9 cellular contexts compared by ENCODE assay signal in the genomic region with DNA sequence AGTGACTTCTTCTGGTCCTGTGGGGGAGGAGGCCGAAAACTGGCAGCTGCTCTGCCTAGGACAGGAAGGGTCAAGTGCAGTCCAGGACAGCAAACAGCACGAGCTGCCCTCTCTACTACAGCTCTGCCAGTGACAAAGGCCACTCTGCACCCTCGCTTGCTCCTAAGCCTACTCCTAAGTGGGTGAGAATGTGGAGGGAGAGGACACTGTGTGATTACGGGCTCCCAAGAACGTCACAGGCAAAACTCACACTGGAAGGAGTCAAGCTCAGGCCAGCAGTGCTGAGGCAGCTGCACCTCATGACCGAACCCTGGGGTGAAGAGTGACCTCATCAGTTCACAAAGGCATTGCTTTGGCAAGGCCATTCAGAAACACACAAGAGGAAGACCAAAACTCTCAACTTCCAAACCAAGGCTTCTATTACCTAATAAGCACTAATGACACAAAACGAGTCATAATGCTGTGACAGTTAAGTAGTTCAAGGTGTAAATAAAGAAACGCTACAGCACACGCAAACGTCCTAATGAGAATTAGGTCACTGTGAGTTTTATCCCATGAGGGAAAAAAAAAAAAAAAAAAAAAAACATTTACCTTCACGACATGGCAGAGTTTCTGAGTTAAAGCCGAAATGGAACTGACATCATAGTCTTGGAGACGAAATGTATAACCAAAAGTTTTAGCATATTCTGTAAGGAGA. TPM values are rescaled to one million over a fixed set of nuclear protein-coding genes. Genes with fewer than 3 reads are reported as not detected.
A peak's percentile ranks its signal among the peaks of the same experiment; 100 is the strongest.
DNase-seq lines count a peak whose midpoint lies in the region; ATAC-seq and TF ChIP-seq lines count a peak whose summit lies in the region.
"Had no signal": no experiment of that assay in that cellular context is flagged by ENCODE, and none has a peak within 500 bp of the region (broad histone marks: within the 10 kb centered on the region; RNA-seq: fewer than 3 reads in every experiment).

No MANE protein-coding gene starts in this region.

- H3K4me3 Mint-ChIP-seq in stimulated activated naive CD8-positive, alpha-beta T cell treated with anti-CD3 and anti-CD28 coated beads, Interleukin-15, amount 100 ng/mL, for 72 hours: no peak overlapping the region
- H3K4me3 Mint-ChIP-seq in chondrocyte (ENCODE audit: unreplicated experiment): no peak overlapping the region
- H3K4me3 Mint-ChIP-seq in activated T-helper 1 cell treated with anti-CD3 and anti-CD28 coated beads, Interleukin-12 subunit alpha, Interleukin-12 subunit beta, Interleukin-2, Interleukin-4 antibody, amounts not matched to agents 30 ng/mL and 10 ng/mL and 1 ng/mL, durations not matched to agents 14 hours and 24 hours and 36 hours: no peak overlapping the region

- TF ChIP-seq CTCF in mucosa of descending colon (IDR thresholded peaks at IDR 0.05): no peak
- no peak for TF ChIP-seq CTCF in chondrocyte (IDR thresholded peaks at IDR 0.05)
- no peak for TF ChIP-seq CTCF in A673 (conservative IDR thresholded peaks at IDR 0.05; ENCODE audit: low read depth, low read length)

- H3K4me1 ChIP-seq in mucosa of descending colon (ENCODE audit: low read depth): no peaks in the 10 kb centered on the region
- H3K4me1 ChIP-seq in aorta (ENCODE audit: control insufficient read depth in 1 of 2, insufficient read depth in 2 of 2, low read length in 2 of 2): no peaks in the 10 kb centered on the region
- H3K4me1 ChIP-seq in A673 (ENCODE audit: insufficient read depth, low read length, poor library complexity, severe bottlenecking): no peaks in the 10 kb centered on the region

- no peaks in the 10 kb centered on the region for H3K27me3 Mint-ChIP-seq in stimulated activated naive CD8-positive, alpha-beta T cell treated with anti-CD3 and anti-CD28 coated beads, Interleukin-15, amount 100 ng/mL, for 72 hours
- H3K27me3 Mint-ChIP-seq in chondrocyte (ENCODE audit: low read depth): no peaks in the 10 kb centered on the region
- H3K27me3 Mint-ChIP-seq in activated T-helper 1 cell treated with anti-CD3 and anti-CD28 coated beads, Interleukin-12 subunit alpha, Interleukin-12 subunit beta, Interleukin-2, Interleukin-4 antibody, amounts not matched to agents 30 ng/mL and 10 ng/mL and 1 ng/mL, durations not matched to agents 14 hours and 24 hours and 36 hours (ENCODE audit: insufficient read depth): no peaks in the 10 kb centered on the region

- POLR2A ChIA-PET in A673 (lab: Charles Lee; ENCODE audit: low non-redundant PET): no interaction called here

- H3K36me3 ChIP-seq in mucosa of descending colon (ENCODE audit: low read depth) (no peaks in the 10 kb centered on the region), aorta (ENCODE audit: control insufficient read depth in 1 of 2, insufficient read depth in 2 of 2, low read length in 1 of 2) (peaks cover 7 to 13% of the 10 kb centered on the region in 2 donors), A673 (ENCODE audit: insufficient read depth, low read length, poor library complexity, severe bottlenecking) (peaks cover 76% of the 10 kb centered on the region)

- no peaks in the 10 kb centered on the region for H3K27me3 ChIP-seq in aorta (ENCODE audit: control insufficient read depth in 1 of 2, insufficient read depth in 2 of 2, low read length in 1 of 2)
- H3K27me3 ChIP-seq in A673 (replicated peaks; ENCODE audit: insufficient read depth, low read depth, low read length, poor library complexity): no peaks in the 10 kb centered on the region
- H3K27me3 ChIP-seq: esophagus squamous epithelium had no signal

- DNase-seq in stimulated activated naive CD8-positive, alpha-beta T cell treated with anti-CD3 and anti-CD28 coated beads, Interleukin-15, amount 100 ng/mL, for 72 hours: no peak
- DNase-seq in stimulated activated naive CD8-positive, alpha-beta T cell treated with anti-CD3 and anti-CD28 coated beads, Interleukin-15, Interleukin-2, amounts not matched to agents 100 U/mL and 50 U/mL, for 24 hours: no peak
- DNase-seq in mucosa of descending colon: no peak
- peak in 1 of 2 donors; percentile 75 for DNase-seq in aorta
- DNase-seq in chondrocyte (ENCODE audit: low spot score): no peak
- DNase-seq in A673 (ENCODE audit: low spot score): no peak
- no peak for DNase-seq in activated T-helper 1 cell treated with anti-CD3 and anti-CD28 coated beads, Interleukin-12 subunit alpha, Interleukin-12 subunit beta, Interleukin-2, Interleukin-4 antibody, amounts not matched to agents 30 ng/mL and 10 ng/mL and 1 ng/mL, durations not matched to agents 14 hours and 24 hours and 36 hours (ENCODE audit: low spot score)
- DNase-seq: esophagus squamous epithelium had no signal

- peaks cover 12% of the 10 kb centered on the region for H3K4me1 Mint-ChIP-seq in stimulated activated naive CD8-positive, alpha-beta T cell treated with anti-CD3 and anti-CD28 coated beads, Interleukin-15, amount 100 ng/mL, for 72 hours
- no peaks in the 10 kb centered on the region for H3K4me1 Mint-ChIP-seq in chondrocyte (ENCODE audit: low read depth)
- peaks cover 14% of the 10 kb centered on the region for H3K4me1 Mint-ChIP-seq in activated T-helper 1 cell treated with anti-CD3 and anti-CD28 coated beads, Interleukin-12 subunit alpha, Interleukin-12 subunit beta, Interleukin-2, Interleukin-4 antibody, amounts not matched to agents 30 ng/mL and 10 ng/mL and 1 ng/mL, durations not matched to agents 14 hours and 24 hours and 36 hours (ENCODE audit: low read depth)

- H3K36me3 Mint-ChIP-seq in chondrocyte (ENCODE audit: low read depth): peaks cover 56% of the 10 kb centered on the region
- peaks cover 58% of the 10 kb centered on the region for H3K36me3 Mint-ChIP-seq in activated T-helper 1 cell treated with anti-CD3 and anti-CD28 coated beads, Interleukin-12 subunit alpha, Interleukin-12 subunit beta, Interleukin-2, Interleukin-4 antibody, amounts not matched to agents 30 ng/mL and 10 ng/mL and 1 ng/mL, durations not matched to agents 14 hours and 24 hours and 36 hours (ENCODE audit: low read depth)

- peak overlapping the region; percentile 12 to 28 for H3K27ac Mint-ChIP-seq in stimulated activated naive CD8-positive, alpha-beta T cell treated with anti-CD3 and anti-CD28 coated beads, Interleukin-15, amount 100 ng/mL, for 72 hours
- no peak overlapping the region for H3K27ac Mint-ChIP-seq in chondrocyte (ENCODE audit: unreplicated experiment)
- H3K27ac Mint-ChIP-seq in activated T-helper 1 cell treated with anti-CD3 and anti-CD28 coated beads, Interleukin-12 subunit alpha, Interleukin-12 subunit beta, Interleukin-2, Interleukin-4 antibody, amounts not matched to agents 30 ng/mL and 10 ng/mL and 1 ng/mL, durations not matched to agents 14 hours and 24 hours and 36 hours: no peak overlapping the region

- 77% methylated on average over 13 of the region's 13 CpGs for WGBS in aorta, 2 donors

- CTCF ChIA-PET in A673 (lab: Charles Lee): no interaction called here

- no peaks in the 10 kb centered on the region for H3K9me3 Mint-ChIP-seq in stimulated activated naive CD8-positive, alpha-beta T cell treated with anti-CD3 and anti-CD28 coated beads, Interleukin-15, amount 100 ng/mL, for 72 hours
- H3K9me3 Mint-ChIP-seq in chondrocyte (ENCODE audit: low read depth): no peaks in the 10 kb centered on the region
- no peaks in the 10 kb centered on the region for H3K9me3 Mint-ChIP-seq in activated T-helper 1 cell treated with anti-CD3 and anti-CD28 coated beads, Interleukin-12 subunit alpha, Interleukin-12 subunit beta, Interleukin-2, Interleukin-4 antibody, amounts not matched to agents 30 ng/mL and 10 ng/mL and 1 ng/mL, durations not matched to agents 14 hours and 24 hours and 36 hours

- H3K4me3 ChIP-seq in mucosa of descending colon (no peak overlapping the region), aorta (ENCODE audit: low read length in 2 of 2) (no peak overlapping the region), A673 (ENCODE audit: low read depth, low read length, poor library complexity, severe bottlenecking) (no peak overlapping the region)
- H3K4me3 ChIP-seq: esophagus squamous epithelium had no signal

- H3K9me3 ChIP-seq in mucosa of descending colon (no peaks in the 10 kb centered on the region), aorta (ENCODE audit: control insufficient read depth, low read length) (no peaks in the 10 kb centered on the region), A673 (ENCODE audit: low read depth, low read length, poor library complexity, severe bottlenecking) (no peaks in the 10 kb centered on the region)
- H3K9me3 ChIP-seq: esophagus squamous epithelium had no signal

- H3K27ac ChIP-seq in aorta (ENCODE audit: low read depth in 1 of 2, low read length in 2 of 2): no peak overlapping the region
- no peak overlapping the region for H3K27ac ChIP-seq in A673 (ENCODE audit: low read depth, low read length, poor library complexity, severe bottlenecking)

- ATAC-seq in stimulated activated naive CD8-positive, alpha-beta T cell treated with anti-CD3 and anti-CD28 coated beads, Interleukin-15, amount 100 ng/mL, for 72 hours: no peak
- ATAC-seq in stimulated activated naive CD8-positive, alpha-beta T cell treated with anti-CD3 and anti-CD28 coated beads, Interleukin-15, Interleukin-2, amounts not matched to agents 100 U/mL and 50 U/mL, for 24 hours: no peak
- ATAC-seq in esophagus mucosa: peak; percentile 62
- ATAC-seq in mucosa of descending colon: peak; percentile 25
- peak; percentile 77 for ATAC-seq in aorta (ENCODE audit: low FRiP score)

- intact Hi-C loops in mucosa of descending colon (cut with DNase I, micrococcal nuclease) (no loop called here), aorta (cut with DNase I) (no loop called here), A673 (cut with micrococcal nuclease; ENCODE audit: unreplicated experiment) (no loop called here)
- intact Hi-C loops in activated T-helper 1 cell treated with anti-CD3 and anti-CD28 coated beads, Interleukin-12 subunit alpha, Interleukin-12 subunit beta, Interleukin-2, Interleukin-4 antibody, amounts not matched to agents 30 ng/mL and 10 ng/mL and 1 ng/mL, durations not matched to agents 14 hours and 24 hours and 36 hours (cut with micrococcal nuclease): no loop called here

- BruUV-seq in A673 (replicated peaks; lab: Mats Ljungman, UMichigan): no TSS peak

RNA-seq across cellular contexts. Expression of a gene that starts 35.1 kb away (rescaled TPM):
- total RNA-seq in esophagus mucosa (32.4 TPM), mucosa of descending colon (100 to 1,000 TPM in 1 of 3 donors, 10 to 100 TPM in 2; 60.1 to 162 (median 90.9) TPM), aorta (10 to 100 TPM; 73.5 to 92.8 TPM), chondrocyte (50.8 to 61.5 TPM (median 54.4 TPM) in 3 replicates), A673 (2021) (71.6 and 75.9 TPM in 2 replicates)
- polyA plus RNA-seq in aorta: 10 to 100 TPM; 28.8 to 34.2 TPM
- total RNA-seq in activated T-helper 1 cell treated with anti-CD3 and anti-CD28 coated beads, Interleukin-12 subunit alpha, Interleukin-12 subunit beta, Interleukin-2, Interleukin-4 antibody, amounts not matched to agents 30 ng/mL and 10 ng/mL and 1 ng/mL, durations not matched to agents 14 hours and 24 hours and 36 hours: 58.8 and 58.9 TPM in 2 replicates

RNA-seq across cellular contexts. Expression of a gene that starts 42.2 kb away (rescaled TPM):
- total RNA-seq in esophagus mucosa: 42.0 TPM
- total RNA-seq in mucosa of descending colon: 10 to 100 TPM; 27.2 to 46.6 (median 33.9) TPM
- total RNA-seq in aorta: 10 to 100 TPM; 32.0 to 42.8 TPM
- polyA plus RNA-seq in aorta: 10 to 100 TPM; 14.8 to 15.7 TPM
- total RNA-seq in chondrocyte: 29.3 to 32.9 TPM (median 32.3 TPM) in 3 replicates
- 78.1 and 79.6 TPM in 2 replicates for total RNA-seq in A673 (2021)
- total RNA-seq in activated T-helper 1 cell treated with anti-CD3 and anti-CD28 coated beads, Interleukin-12 subunit alpha, Interleukin-12 subunit beta, Interleukin-2, Interleukin-4 antibody, amounts not matched to agents 30 ng/mL and 10 ng/mL and 1 ng/mL, durations not matched to agents 14 hours and 24 hours and 36 hours: 87.4 and 91.8 TPM in 2 replicates

Comparison
In these comparisons a context has a peak if more than half of its experiments do, and no peak if none do; other contexts are left out.
1. ATAC-seq: peak in esophagus mucosa (single experiment), mucosa of descending colon (single experiment) and aorta (single experiment); none in stimulated activated naive CD8-positive, alpha-beta T cell treated with anti-CD3 and anti-CD28 coated beads, Interleukin-15, amount 100 ng/mL, for 72 hours (single experiment) and stimulated activated naive CD8-positive, alpha-beta T cell treated with anti-CD3 and anti-CD28 coated beads, Interleukin-15, Interleukin-2, amounts not matched to agents 100 U/mL and 50 U/mL, for 24 hours (single experiment).
2. H3K27ac Mint-ChIP-seq: peak in stimulated activated naive CD8-positive, alpha-beta T cell treated with anti-CD3 and anti-CD28 coated beads, Interleukin-15, amount 100 ng/mL, for 72 hours (2 of 2); none in chondrocyte (single experiment) and activated T-helper 1 cell treated with anti-CD3 and anti-CD28 coated beads, Interleukin-12 subunit alpha, Interleukin-12 subunit beta, Interleukin-2, Interleukin-4 antibody, amounts not matched to agents 30 ng/mL and 10 ng/mL and 1 ng/mL, durations not matched to agents 14 hours and 24 hours and 36 hours (single experiment).